ENCODE assay signal across 20 cellular contexts in the genomic region with DNA sequence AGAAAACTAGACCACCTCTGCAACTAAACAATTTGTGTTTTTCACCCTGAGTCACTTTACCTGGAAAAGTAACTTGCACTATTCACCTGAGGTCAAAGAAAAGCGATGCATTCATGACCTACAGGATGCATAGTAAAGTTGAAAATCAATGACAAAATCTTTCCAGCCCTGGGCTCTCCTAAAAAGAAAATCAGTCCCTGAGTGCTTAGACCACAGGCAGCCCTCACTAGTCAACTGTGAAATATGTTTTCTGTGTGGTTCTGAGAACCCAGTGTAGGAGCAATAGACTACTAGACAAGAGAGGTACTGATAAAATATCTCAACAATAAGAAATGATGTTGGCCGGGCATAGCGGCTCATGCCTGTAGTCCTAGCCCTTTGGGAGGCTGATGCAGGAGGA.
DNase-seq lines count a peak whose midpoint lies in the region; ATAC-seq lines count a peak whose summit lies in the region.
"Had no signal": no experiment of that assay in that cellular context is flagged by ENCODE, and none has a peak within 500 bp of the region (broad histone marks: within the 10 kb centered on the region; RNA-seq: fewer than 3 reads in every experiment).

No MANE protein-coding gene starts in this region.

- CTCF ChIA-PET in activated CD4-positive, alpha-beta T cell treated with anti-CD3 and anti-CD28 coated beads for 36 hours (lab: Charles Lee): no interaction called here

- no peak overlapping the region for H3K27ac Mint-ChIP-seq in activated CD4-positive, alpha-beta T cell treated with anti-CD3 and anti-CD28 coated beads for 36 hours
- peak overlapping the region; percentile 64 for H3K27ac Mint-ChIP-seq in activated T-cell treated with anti-CD3 and anti-CD28 coated beads, Interleukin-2, amount 50 U/mL, for 24 hours
- H3K27ac Mint-ChIP-seq in activated T-helper 17 cell treated with anti-CD3 and anti-CD28 coated beads, Interleukin-2, amount 50 U/mL, for 72 hours: no peak overlapping the region
- H3K27ac Mint-ChIP-seq: CD4-positive, alpha-beta T cell; HFFc6 had no signal

- no peaks in the 10 kb centered on the region for H3K9me3 Mint-ChIP-seq in activated CD4-positive, alpha-beta T cell treated with anti-CD3 and anti-CD28 coated beads for 36 hours (ENCODE audit: low read depth)
- no peaks in the 10 kb centered on the region for H3K9me3 Mint-ChIP-seq in activated T-cell treated with anti-CD3 and anti-CD28 coated beads, Interleukin-2, amount 50 U/mL, for 24 hours
- H3K9me3 Mint-ChIP-seq in activated T-helper 17 cell treated with anti-CD3 and anti-CD28 coated beads, Interleukin-2, amount 50 U/mL, for 72 hours: peaks cover 5% of the 10 kb centered on the region
- H3K9me3 Mint-ChIP-seq: CD4-positive, alpha-beta T cell; HFFc6 had no signal

- H3K4me3 Mint-ChIP-seq in activated CD4-positive, alpha-beta T cell treated with anti-CD3 and anti-CD28 coated beads for 36 hours: no peak overlapping the region
- no peak overlapping the region for H3K4me3 Mint-ChIP-seq in activated T-cell treated with anti-CD3 and anti-CD28 coated beads, Interleukin-2, amount 50 U/mL, for 24 hours
- no peak overlapping the region for H3K4me3 Mint-ChIP-seq in activated T-helper 17 cell treated with anti-CD3 and anti-CD28 coated beads, Interleukin-2, amount 50 U/mL, for 72 hours
- H3K4me3 Mint-ChIP-seq: CD4-positive, alpha-beta T cell; HFFc6 had no signal

- H3K36me3 Mint-ChIP-seq in activated CD4-positive, alpha-beta T cell treated with anti-CD3 and anti-CD28 coated beads for 36 hours (ENCODE audit: low read depth): no peaks in the 10 kb centered on the region
- H3K36me3 Mint-ChIP-seq in activated T-cell treated with anti-CD3 and anti-CD28 coated beads, Interleukin-2, amount 50 U/mL, for 24 hours (ENCODE audit: low read depth): no peaks in the 10 kb centered on the region
- no peaks in the 10 kb centered on the region for H3K36me3 Mint-ChIP-seq in activated T-helper 17 cell treated with anti-CD3 and anti-CD28 coated beads, Interleukin-2, amount 50 U/mL, for 72 hours (ENCODE audit: low read depth)

- intact Hi-C loops in activated CD4-positive, alpha-beta T cell treated with anti-CD3 and anti-CD28 coated beads for 36 hours (cut with DNase I, micrococcal nuclease): loop anchor here in 1 of 2 experiments (1.0 kb wide), 1 partner anchor 27 kb away; no protein-coding TSS in a partner anchor

- POLR2A ChIA-PET in activated CD4-positive, alpha-beta T cell treated with anti-CD3 and anti-CD28 coated beads for 36 hours (lab: Charles Lee): no interaction called here

- peak; percentile 90 for ATAC-seq in activated CD4-positive, alpha-beta T cell treated with anti-CD3 and anti-CD28 coated beads for 36 hours
- peak; percentile 65 for ATAC-seq in activated T-helper 17 cell treated with anti-CD3 and anti-CD28 coated beads, Interleukin-2, amount 50 U/mL, for 72 hours (replicated peaks)
- ATAC-seq in stimulated activated naive CD8-positive, alpha-beta T cell treated with anti-CD3 and anti-CD28 coated beads, Interleukin-15, Interleukin-2, amounts not matched to agents 100 U/mL and 50 U/mL, for 24 hours: peak; percentile 72
- ATAC-seq in HG03196 (IDR thresholded peaks at IDR 0.05; ENCODE audit: unreplicated experiment) (no peak), GM18870 (IDR thresholded peaks at IDR 0.05; ENCODE audit: unreplicated experiment) (no peak)
- ATAC-seq: A549, HCT116, HepG2 had no signal

- peaks cover 11% of the 10 kb centered on the region for H3K27me3 Mint-ChIP-seq in activated CD4-positive, alpha-beta T cell treated with anti-CD3 and anti-CD28 coated beads for 36 hours
- H3K27me3 Mint-ChIP-seq in activated T-cell treated with anti-CD3 and anti-CD28 coated beads, Interleukin-2, amount 50 U/mL, for 24 hours: peaks cover 6% of the 10 kb centered on the region
- H3K27me3 Mint-ChIP-seq in activated T-helper 17 cell treated with anti-CD3 and anti-CD28 coated beads, Interleukin-2, amount 50 U/mL, for 72 hours: peaks cover 18% of the 10 kb centered on the region

- peaks cover 16% of the 10 kb centered on the region for H3K4me1 Mint-ChIP-seq in activated CD4-positive, alpha-beta T cell treated with anti-CD3 and anti-CD28 coated beads for 36 hours
- peaks cover 9% of the 10 kb centered on the region for H3K4me1 Mint-ChIP-seq in activated T-cell treated with anti-CD3 and anti-CD28 coated beads, Interleukin-2, amount 50 U/mL, for 24 hours (ENCODE audit: low read depth)
- no peaks in the 10 kb centered on the region for H3K4me1 Mint-ChIP-seq in activated T-helper 17 cell treated with anti-CD3 and anti-CD28 coated beads, Interleukin-2, amount 50 U/mL, for 72 hours

- peak; percentile 14 for DNase-seq in activated CD4-positive, alpha-beta T cell treated with anti-CD3 and anti-CD28 coated beads for 36 hours
- no peak for DNase-seq in activated CD4-positive, alpha-beta T cell treated with anti-CD3 and anti-CD28 coated beads for 1 hour
- DNase-seq in activated T-cell treated with anti-CD3 and anti-CD28 coated beads, Interleukin-2, amount 50 U/mL, for 24 hours: no peak
- no peak for DNase-seq in activated T-cell treated with anti-CD3 and anti-CD28 coated beads for 4 hours
- no peak for DNase-seq in stimulated activated naive CD8-positive, alpha-beta T cell treated with anti-CD3 and anti-CD28 coated beads, Interleukin-15, Interleukin-2, amounts not matched to agents 100 U/mL and 50 U/mL, for 24 hours
- DNase-seq: AML-193; Caco-2; CD4-positive, alpha-beta T cell; DMS153; DMS79 treated with DMSO at 0.1 percent for 48 hours; GF-D8; GOT3; H7 had no signal

Comparison
In these comparisons a context has a peak if more than half of its experiments do, and no peak if none do; other contexts are left out.
1. ATAC-seq: peak in activated CD4-positive, alpha-beta T cell treated with anti-CD3 and anti-CD28 coated beads for 36 hours (single experiment), activated T-helper 17 cell treated with anti-CD3 and anti-CD28 coated beads, Interleukin-2, amount 50 U/mL, for 72 hours (single experiment) and stimulated activated naive CD8-positive, alpha-beta T cell treated with anti-CD3 and anti-CD28 coated beads, Interleukin-15, Interleukin-2, amounts not matched to agents 100 U/mL and 50 U/mL, for 24 hours (single experiment); none in HG03196 (single experiment) and GM18870 (single experiment).